1 cellular context compared by ENCODE assay signal in genomic region chr14:64540208-64541202, GRCh38.
A peak's percentile ranks its signal among the peaks of the same experiment; 100 is the strongest.
TF ChIP-seq lines count a peak whose summit lies in the region.

Gene HSPA2, plus strand, starts transcription at chr14:64540741. Its CDS starts 109 bp downstream, at chr14:64540850.

TF ChIP-seq in HepG2, 621 proteins besides CTCF, POLR2A, EP300 and RAD21 (continued from another document and continues in another):
- peak; percentile 69; the same call in 1 of the 2 replicates for TF ChIP-seq ZHX2 (IDR thresholded peaks at IDR 0.05; ENCODE audit: low read depth)
- no peak for TF ChIP-seq ZHX2 (CRISPR knock-in tag; IDR thresholded peaks at IDR 0.05; ENCODE audit: borderline replicate concordance)
- peak; percentile 53 for TF ChIP-seq RBM39 (IDR thresholded peaks at IDR 0.05; ENCODE audit: low read depth, low read length, poor library complexity, severe bottlenecking)
- TF ChIP-seq, protein P1, sequence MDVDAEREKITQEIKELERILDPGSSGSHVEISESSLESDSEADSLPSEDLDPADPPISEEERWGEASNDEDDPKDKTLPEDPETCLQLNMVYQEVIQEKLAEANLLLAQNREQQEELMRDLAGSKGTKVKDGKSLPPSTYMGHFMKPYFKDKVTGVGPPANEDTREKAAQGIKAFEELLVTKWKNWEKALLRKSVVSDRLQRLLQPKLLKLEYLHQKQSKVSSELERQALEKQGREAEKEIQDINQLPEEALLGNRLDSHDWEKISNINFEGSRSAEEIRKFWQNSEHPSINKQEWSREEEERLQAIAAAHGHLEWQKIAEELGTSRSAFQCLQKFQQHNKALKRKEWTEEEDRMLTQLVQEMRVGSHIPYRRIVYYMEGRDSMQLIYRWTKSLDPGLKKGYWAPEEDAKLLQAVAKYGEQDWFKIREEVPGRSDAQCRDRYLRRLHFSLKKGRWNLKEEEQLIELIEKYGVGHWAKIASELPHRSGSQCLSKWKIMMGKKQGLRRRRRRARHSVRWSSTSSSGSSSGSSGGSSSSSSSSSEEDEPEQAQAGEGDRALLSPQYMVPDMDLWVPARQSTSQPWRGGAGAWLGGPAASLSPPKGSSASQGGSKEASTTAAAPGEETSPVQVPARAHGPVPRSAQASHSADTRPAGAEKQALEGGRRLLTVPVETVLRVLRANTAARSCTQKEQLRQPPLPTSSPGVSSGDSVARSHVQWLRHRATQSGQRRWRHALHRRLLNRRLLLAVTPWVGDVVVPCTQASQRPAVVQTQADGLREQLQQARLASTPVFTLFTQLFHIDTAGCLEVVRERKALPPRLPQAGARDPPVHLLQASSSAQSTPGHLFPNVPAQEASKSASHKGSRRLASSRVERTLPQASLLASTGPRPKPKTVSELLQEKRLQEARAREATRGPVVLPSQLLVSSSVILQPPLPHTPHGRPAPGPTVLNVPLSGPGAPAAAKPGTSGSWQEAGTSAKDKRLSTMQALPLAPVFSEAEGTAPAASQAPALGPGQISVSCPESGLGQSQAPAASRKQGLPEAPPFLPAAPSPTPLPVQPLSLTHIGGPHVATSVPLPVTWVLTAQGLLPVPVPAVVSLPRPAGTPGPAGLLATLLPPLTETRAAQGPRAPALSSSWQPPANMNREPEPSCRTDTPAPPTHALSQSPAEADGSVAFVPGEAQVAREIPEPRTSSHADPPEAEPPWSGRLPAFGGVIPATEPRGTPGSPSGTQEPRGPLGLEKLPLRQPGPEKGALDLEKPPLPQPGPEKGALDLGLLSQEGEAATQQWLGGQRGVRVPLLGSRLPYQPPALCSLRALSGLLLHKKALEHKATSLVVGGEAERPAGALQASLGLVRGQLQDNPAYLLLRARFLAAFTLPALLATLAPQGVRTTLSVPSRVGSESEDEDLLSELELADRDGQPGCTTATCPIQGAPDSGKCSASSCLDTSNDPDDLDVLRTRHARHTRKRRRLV (CRISPR knock-in tag; IDR thresholded peaks at IDR 0.05): 0 out of 2 replicates have a peak, but pooled peaks have one; percentile 63
- peak; percentile 32; the same call in 1 of the 2 replicates for TF ChIP-seq NR2C2 (CRISPR knock-in tag; IDR thresholded peaks at IDR 0.05; ENCODE audit: borderline replicate concordance)
- TF ChIP-seq TAF1 (CRISPR knock-in tag; IDR thresholded peaks at IDR 0.05): peak; percentile 57; the same call in 1 of the 2 replicates
- TF ChIP-seq ZNF607 (CRISPR knock-in tag; IDR thresholded peaks at IDR 0.05; ENCODE audit: borderline replicate concordance): peak; percentile 48; the same call in 1 of the 2 replicates
- TF ChIP-seq ZC3H13 (CRISPR knock-in tag; IDR thresholded peaks at IDR 0.05): 0 out of 2 replicates have a peak, but pooled peaks have one; percentile 26
- no peak for TF ChIP-seq HNF1A (IDR thresholded peaks at IDR 0.05; ENCODE audit: low read depth)
- peak; percentile 47; the same call in 1 of the 2 replicates for TF ChIP-seq HNF1A (CRISPR knock-in tag; IDR thresholded peaks at IDR 0.05; ENCODE audit: borderline replicate concordance)
- TF ChIP-seq FOXA1 (IDR thresholded peaks at IDR 0.05): no peak
- TF ChIP-seq FOXA1 (CRISPR knock-in tag; IDR thresholded peaks at IDR 0.05): peak; percentile 48
- peak; percentile 71 for TF ChIP-seq MAX (IDR thresholded peaks at IDR 0.05)
- TF ChIP-seq ZNF260 (CRISPR knock-in tag; IDR thresholded peaks at IDR 0.05; ENCODE audit: borderline replicate concordance, low read depth): no peak
- peak; percentile 50; the same call in 1 of the 2 replicates for TF ChIP-seq ARID4A (CRISPR knock-in tag; IDR thresholded peaks at IDR 0.05; ENCODE audit: borderline replicate concordance)
- peak; percentile 61; the same call in 1 of the 2 replicates for TF ChIP-seq POLR2AphosphoS5 (IDR thresholded peaks at IDR 0.05; ENCODE audit: low read depth, low read length)
- no peak for TF ChIP-seq ISX (CRISPR knock-in tag; conservative IDR thresholded peaks at IDR 0.05)
- TF ChIP-seq IRF2 (CRISPR knock-in tag; IDR thresholded peaks at IDR 0.05): peak; percentile 35; the same call in 1 of the 2 replicates
- TF ChIP-seq HNF4A (CRISPR knock-in tag; IDR thresholded peaks at IDR 0.05): peak; percentile 81
- TF ChIP-seq PPARG (CRISPR knock-in tag; conservative IDR thresholded peaks at IDR 0.05): peak; percentile 50; the same call in 1 of the 2 replicates
- TF ChIP-seq SAP130 (CRISPR knock-in tag; IDR thresholded peaks at IDR 0.05; ENCODE audit: low read depth): peak; percentile 57
- 0 out of 2 replicates have a peak, but pooled peaks have one; percentile 41 for TF ChIP-seq MEF2D (CRISPR knock-in tag; IDR thresholded peaks at IDR 0.05)
- no peak for TF ChIP-seq NFIC (IDR thresholded peaks at IDR 0.05; ENCODE audit: low read length)
- peak; percentile 37; the same call in 1 of the 2 replicates for TF ChIP-seq KLF9 (CRISPR knock-in tag; IDR thresholded peaks at IDR 0.05; ENCODE audit: low read depth)
- no peak for TF ChIP-seq SP140L (CRISPR knock-in tag; IDR thresholded peaks at IDR 0.05; ENCODE audit: borderline replicate concordance)
- peak; percentile 76 for TF ChIP-seq ZNF605 (CRISPR knock-in tag; IDR thresholded peaks at IDR 0.05)
- TF ChIP-seq TEAD3 (CRISPR knock-in tag; optimal IDR thresholded peaks at IDR 0.05; ENCODE audit: borderline replicate concordance): peak; percentile 71
- TF ChIP-seq PHF8 (CRISPR knock-in tag; IDR thresholded peaks at IDR 0.05): peak; percentile 65
- TF ChIP-seq TOPORS (CRISPR knock-in tag; IDR thresholded peaks at IDR 0.05): no peak
- peak; percentile 53 for TF ChIP-seq ASH2L (IDR thresholded peaks at IDR 0.05; ENCODE audit: insufficient read length, low read depth, low read length)
- peak; percentile 56; the same call in 1 of the 2 replicates for TF ChIP-seq HIVEP1 (CRISPR knock-in tag; IDR thresholded peaks at IDR 0.05)
- TF ChIP-seq REPIN1 (CRISPR knock-in tag; IDR thresholded peaks at IDR 0.05; ENCODE audit: borderline replicate concordance, low read depth): peak; percentile 81
- TF ChIP-seq NFYB (CRISPR knock-in tag; IDR thresholded peaks at IDR 0.05): peak; percentile 89
- TF ChIP-seq HOXA3 (CRISPR knock-in tag; IDR thresholded peaks at IDR 0.05): peak; percentile 91
- TF ChIP-seq KLF12 (CRISPR knock-in tag; IDR thresholded peaks at IDR 0.05; ENCODE audit: borderline replicate concordance): 0 out of 2 replicates have a peak, but pooled peaks have one; percentile 29
- peak; percentile 43 for TF ChIP-seq FOXA3 (CRISPR knock-in tag; IDR thresholded peaks at IDR 0.05)
- TF ChIP-seq STAG1 (CRISPR knock-in tag; IDR thresholded peaks at IDR 0.05): peak; percentile 61
- TF ChIP-seq ZNF574 (CRISPR knock-in tag; IDR thresholded peaks at IDR 0.05): peak; percentile 55
